ENCODE assay signal across 18 cellular contexts in genomic region chr19:4431808-4432674, GRCh38. TPM values are rescaled to one million over a fixed set of nuclear protein-coding genes. Genes with fewer than 3 reads are reported as not detected.
A peak's percentile ranks its signal among the peaks of the same experiment; 100 is the strongest.
DNase-seq lines count a peak whose midpoint lies in the region; ATAC-seq and TF ChIP-seq lines count a peak whose summit lies in the region.
"Had no signal": no experiment of that assay in that cellular context is flagged by ENCODE, and none has a peak within 500 bp of the region (broad histone marks: within the 10 kb centered on the region; RNA-seq: fewer than 3 reads in every experiment).

No MANE protein-coding gene starts in this region.

- H3K36me3 Mint-ChIP-seq in CD8-positive, alpha-beta T cell, result peaks cover 41% of the 10 kb centered on the region
- peaks cover 73 to 93% (median 88%) of the 10 kb centered on the region in 3 experiments for H3K36me3 Mint-ChIP-seq in H9 (ENCODE audit: insufficient read depth in 1 of 3, low read depth in 3 of 3)
- H3K36me3 Mint-ChIP-seq in T-helper 17 cell (ENCODE audit: low read depth), result peaks cover 3% of the 10 kb centered on the region

- no peak overlapping the region for H2BK12ac ChIP-seq in H9 (ENCODE audit: insufficient read length, low read depth, low read length)

- no peak overlapping the region for H3K23ac ChIP-seq in H9 (ENCODE audit: insufficient read length, low read depth, low read length)

- no peaks in the 10 kb centered on the region for H3K9me3 Mint-ChIP-seq in CD8-positive, alpha-beta T cell
- H3K9me3 Mint-ChIP-seq in H9, result no peaks in the 10 kb centered on the region
- H3K9me3 Mint-ChIP-seq: activated T-cell treated with anti-CD3 and anti-CD28 coated beads, Interleukin-2, amount 50 U/mL, for 4 hours; stimulated activated naive CD8-positive, alpha-beta T cell treated with anti-CD3 and anti-CD28 coated beads, Interleukin-15, Interleukin-2, amounts not matched to agents 100 ng/mL and 50 ng/mL, for 24 hours had no signal

- H3T11ph ChIP-seq in H9 (ENCODE audit: low read length), result no peak overlapping the region

- no peak overlapping the region for H4K91ac ChIP-seq in H9 (ENCODE audit: insufficient read length, low read depth, low read length)

- no peak overlapping the region for H3K14ac ChIP-seq in H9 (ENCODE audit: insufficient read depth, low read length)

- no peak overlapping the region for H3K9ac ChIP-seq in H9 (ENCODE audit: extremely low read depth, insufficient read length, low read length)
- H3K9ac ChIP-seq: parathyroid adenoma had no signal

- no peak overlapping the region for H3K56ac ChIP-seq in H9 (ENCODE audit: insufficient read length, low read depth, low read length)

- POLR2A ChIA-PET in CD8-positive, alpha-beta T cell (lab: Charles Lee), result no interaction called here

- no peak overlapping the region for H3K18ac ChIP-seq in H9 (ENCODE audit: insufficient read length, low read depth, low read length)

- H2BK5ac ChIP-seq in H9 (ENCODE audit: insufficient read length, low read length), result no peak overlapping the region

- no peak overlapping the region for H3K27ac Mint-ChIP-seq in CD8-positive, alpha-beta T cell
- peak overlapping the region in 2 of 3 experiments; percentile 62 to 91; a peak in 3 of 7 replicates for H3K27ac Mint-ChIP-seq in H9
- H3K27ac Mint-ChIP-seq in T-helper 17 cell, result no peak overlapping the region
- H3K27ac Mint-ChIP-seq: stimulated activated naive CD8-positive, alpha-beta T cell treated with anti-CD3 and anti-CD28 coated beads, Interleukin-15, Interleukin-2, amounts not matched to agents 100 ng/mL and 50 ng/mL, for 24 hours had no signal

- intact Hi-C loops in CD8-positive, alpha-beta T cell (cut with DNase I, micrococcal nuclease), result no loop called here
- intact Hi-C loops in lower lobe of right lung (cut with DNase I), result no loop called here

- no peaks in the 10 kb centered on the region for H3K27me3 ChIP-seq in CD8-positive, alpha-beta T cell (ENCODE audit: insufficient read depth, low read length)
- H3K27me3 ChIP-seq in H9 (ENCODE audit: insufficient read depth, low read length) (no peaks in the 10 kb centered on the region), lower lobe of right lung (ENCODE audit: low read depth) (no peaks in the 10 kb centered on the region), BE2C (no peaks in the 10 kb centered on the region)
- H3K27me3 ChIP-seq: ascending aorta, SJSA1 had no signal

- no peaks in the 10 kb centered on the region for H3K9me3 ChIP-seq in CD8-positive, alpha-beta T cell (ENCODE audit: low read length)
- H3K9me3 ChIP-seq in H9 (ENCODE audit: control insufficient read depth, low read depth, low read length), result no peaks in the 10 kb centered on the region
- H3K9me3 ChIP-seq in T-helper 17 cell (ENCODE audit: control insufficient read depth, low read length, poor library complexity, severe bottlenecking), result no peaks in the 10 kb centered on the region
- no peaks in the 10 kb centered on the region for H3K9me3 ChIP-seq in lower lobe of right lung
- H3K9me3 ChIP-seq in BE2C, result no peaks in the 10 kb centered on the region
- H3K9me3 ChIP-seq: ascending aorta, SJSA1 had no signal

- peak; percentile 17 for ATAC-seq in CD8-positive, alpha-beta T cell
- ATAC-seq in T-helper 17 cell (peak; percentile 49), lower lobe of right lung (peak; percentile 68 to 74), HG03565 (IDR thresholded peaks at IDR 0.05; ENCODE audit: unreplicated experiment) (no peak), HG03457 (IDR thresholded peaks at IDR 0.05; ENCODE audit: unreplicated experiment) (no peak)
- ATAC-seq: activated T-cell treated with anti-CD3 and anti-CD28 coated beads, Interleukin-2, amount 50 U/mL, for 4 hours had no signal

- no peak overlapping the region for H2AFZ ChIP-seq in H9 (ENCODE audit: low read length)
- H2AFZ ChIP-seq: parathyroid adenoma had no signal

- H2AK5ac ChIP-seq in H9 (ENCODE audit: insufficient read length, low read length), result no peak overlapping the region

- H4K5ac ChIP-seq in H9 (ENCODE audit: insufficient read length, low read depth, low read length), result no peak overlapping the region

- H3K27ac ChIP-seq in CD8-positive, alpha-beta T cell (ENCODE audit: low read depth, low read length), result no peak overlapping the region
- H3K27ac ChIP-seq in H9 (ENCODE audit: insufficient read length, low read depth, low read length) (no peak overlapping the region), lower lobe of right lung (no peak overlapping the region)
- H3K27ac ChIP-seq: ascending aorta, C4-2B, parathyroid adenoma, SJSA1 had no signal

- no peaks in the 10 kb centered on the region for H3K27me3 Mint-ChIP-seq in CD8-positive, alpha-beta T cell (ENCODE audit: low read depth)
- no peaks in the 10 kb centered on the region for H3K27me3 Mint-ChIP-seq in H9 (ENCODE audit: low read depth)
- no peaks in the 10 kb centered on the region for H3K27me3 Mint-ChIP-seq in T-helper 17 cell
- H3K27me3 Mint-ChIP-seq: stimulated activated naive CD8-positive, alpha-beta T cell treated with anti-CD3 and anti-CD28 coated beads, Interleukin-15, Interleukin-2, amounts not matched to agents 100 ng/mL and 50 ng/mL, for 24 hours had no signal

- no peak overlapping the region for H4K8ac ChIP-seq in H9 (replicated peaks; ENCODE audit: insufficient read length, low read depth, low read length)

- no peaks in the 10 kb centered on the region for H3K36me3 ChIP-seq in CD8-positive, alpha-beta T cell (ENCODE audit: insufficient read depth, low read length)
- peaks cover 40% of the 10 kb centered on the region for H3K36me3 ChIP-seq in lower lobe of right lung
- peaks cover 86% of the 10 kb centered on the region for H3K36me3 ChIP-seq in BE2C

- H3K4me1 ChIP-seq in CD8-positive, alpha-beta T cell (ENCODE audit: insufficient read depth, low read length), result no peaks in the 10 kb centered on the region
- H3K4me1 ChIP-seq in H9 (ENCODE audit: insufficient read depth, low read length), result no peaks in the 10 kb centered on the region
- H3K4me1 ChIP-seq in lower lobe of right lung, result peaks cover 22% of the 10 kb centered on the region
- H3K4me1 ChIP-seq in BE2C, result no peaks in the 10 kb centered on the region
- H3K4me1 ChIP-seq: ascending aorta, parathyroid adenoma, SJSA1 had no signal

- H2BK15ac ChIP-seq in H9 (ENCODE audit: low read depth, low read length), result no peak overlapping the region

- no CpG with 5 or more reads among the region's 26 CpGs for WGBS in H9 (ENCODE audit: extremely low coverage, insufficient read length, low lambda C conversion rate)

- H2BK20ac ChIP-seq in H9 (ENCODE audit: low read depth, low read length, poor library complexity, severe bottlenecking), result no peak overlapping the region

- H2BK120ac ChIP-seq in H9 (ENCODE audit: low read depth, low read length, poor library complexity, severe bottlenecking), result no peak overlapping the region

- no peak overlapping the region for H3K4me3 Mint-ChIP-seq in CD8-positive, alpha-beta T cell
- no peak overlapping the region for H3K4me3 Mint-ChIP-seq in H9
- H3K4me3 Mint-ChIP-seq in T-helper 17 cell, result no peak overlapping the region
- H3K4me3 Mint-ChIP-seq: activated T-cell treated with anti-CD3 and anti-CD28 coated beads, Interleukin-2, amount 50 U/mL, for 4 hours; stimulated activated naive CD8-positive, alpha-beta T cell treated with anti-CD3 and anti-CD28 coated beads, Interleukin-15, Interleukin-2, amounts not matched to agents 100 ng/mL and 50 ng/mL, for 24 hours had no signal

- peaks cover 3% of the 10 kb centered on the region; the same call in 1 of the 2 replicates for H3K79me2 ChIP-seq in H9 (ENCODE audit: insufficient read depth, low read length)
- H3K79me2 ChIP-seq: parathyroid adenoma had no signal

- H3K4ac ChIP-seq in H9 (ENCODE audit: low read depth, low read length), result no peak overlapping the region

- H4K20me1 ChIP-seq in H9 (ENCODE audit: control insufficient read depth, insufficient read depth, insufficient read length), result no peaks in the 10 kb centered on the region

- no peaks in the 10 kb centered on the region for H3K4me1 Mint-ChIP-seq in CD8-positive, alpha-beta T cell (ENCODE audit: low read depth)
- H3K4me1 Mint-ChIP-seq in H9 (no peaks in the 10 kb centered on the region), T-helper 17 cell (peaks cover 3% of the 10 kb centered on the region)

- H3K79me1 ChIP-seq in H9 (ENCODE audit: insufficient read depth, low read depth, low read length, poor library complexity, severe bottlenecking), result peaks cover 4% of the 10 kb centered on the region

- H3K4me2 ChIP-seq in H9 (ENCODE audit: insufficient read depth, insufficient read length, low read length), result no peak overlapping the region

- no peak overlapping the region for H3K4me3 ChIP-seq in CD8-positive, alpha-beta T cell (ENCODE audit: low read depth, low read length)
- no peak overlapping the region for H3K4me3 ChIP-seq in lower lobe of right lung
- H3K4me3 ChIP-seq in BE2C (ENCODE audit: low read depth, low read length), result no peak overlapping the region
- H3K4me3 ChIP-seq: ascending aorta, SJSA1 had no signal

- TF ChIP-seq CTCF in CD8-positive, alpha-beta T cell (IDR thresholded peaks at IDR 0.05), result no peak
- TF ChIP-seq CTCF in H9 (conservative IDR thresholded peaks at IDR 0.05) (no peak), lower lobe of right lung (IDR thresholded peaks at IDR 0.05) (no peak), BE2C (IDR thresholded peaks at IDR 0.05; ENCODE audit: low read depth, low read length) (no peak)

- no peak for DNase-seq in CD8-positive, alpha-beta T cell
- no peak for DNase-seq in H9
- DNase-seq in T-helper 17 cell, result no peak
- peak; percentile 76 for DNase-seq in lower lobe of right lung
- DNase-seq in BE2C, result no peak
- no peak for DNase-seq in activated CD4-positive, CD25-positive, alpha-beta regulatory T cell (lab: John Stamatoyannopoulos, UW)
- DNase-seq: activated CD4-positive, CD25-positive, alpha-beta regulatory T cell treated with anti-CD3 and anti-CD28 coated beads, Interleukin-2, amount 50 U/mL, for 72 hours; activated T-cell treated with anti-CD3 and anti-CD28 coated beads, Interleukin-2, amount 50 U/mL, for 4 hours; glutamatergic neuron; NCI-H446 treated with DMSO at 0.1 percent for 48 hours; stimulated activated CD4-positive, alpha-beta T cell treated with anti-CD3 and anti-CD28 coated beads, Interleukin-2, amount 100 ng/mL, for 48 hours had no signal

- no peaks in the 10 kb centered on the region for H3K23me2 ChIP-seq in H9 (ENCODE audit: insufficient read length, low read depth, low read length, poor library complexity, severe bottlenecking)

- CTCF ChIA-PET in CD8-positive, alpha-beta T cell (lab: Charles Lee), result no interaction called here

RNA-seq across cellular contexts. Expression of gene UBXN6, which starts 25.6 kb away (rescaled TPM):
- total RNA-seq in CD8-positive, alpha-beta T cell, result 10 to 100 TPM; 61.5 to 62.6 TPM
- total RNA-seq in H9 (2021), result 34.1 and 39.0 TPM in 2 replicates
- 10 to 100 TPM; 49.5 to 68.7 TPM for total RNA-seq in T-helper 17 cell
- total RNA-seq in lower lobe of right lung, result 86.1 TPM
- polyA plus RNA-seq in BE2C (2012; ENCODE audit: insufficient read depth, insufficient read length, low read depth), result 311 TPM

RNA-seq across cellular contexts. Expression of gene CHAF1A, which starts 29.6 kb away (rescaled TPM):
- 10 to 100 TPM; 26.3 to 28.1 TPM for total RNA-seq in CD8-positive, alpha-beta T cell
- total RNA-seq in H9 (2021) (143 and 148 TPM in 2 replicates), T-helper 17 cell (10 to 100 TPM; 25.5 to 33.4 TPM), lower lobe of right lung (7.2 TPM)
- 12.6 TPM for polyA plus RNA-seq in BE2C (2012; ENCODE audit: insufficient read depth, insufficient read length, low read depth)

RNA-seq across cellular contexts. Expression of gene SH3GL1, which starts 31.7 kb away (rescaled TPM):
- 10 to 100 TPM; 35.0 to 38.1 TPM for total RNA-seq in CD8-positive, alpha-beta T cell
- total RNA-seq in H9 (2021) (85.5 TPM in 2 replicates), T-helper 17 cell (10 to 100 TPM; 51.1 to 56.6 TPM), lower lobe of right lung (44.3 TPM)
- 132 TPM for polyA plus RNA-seq in BE2C (2012; ENCODE audit: insufficient read depth, insufficient read length, low read depth)

RNA-seq across cellular contexts. Expression of gene HDGFL2, which starts 40.1 kb away (rescaled TPM):
- 10 to 100 TPM; 11.7 to 13.9 TPM for total RNA-seq in CD8-positive, alpha-beta T cell
- total RNA-seq in H9 (2021) (108 and 117 TPM in 2 replicates), T-helper 17 cell (10 to 100 TPM; 22.0 to 26.5 TPM), lower lobe of right lung (29.4 TPM)
- 190 TPM for polyA plus RNA-seq in BE2C (2012; ENCODE audit: insufficient read depth, insufficient read length, low read depth)

Comparison
In these comparisons a context has a peak if more than half of its experiments do, and no peak if none do; other contexts are left out.
1. ATAC-seq: peak in CD8-positive, alpha-beta T cell (single experiment), T-helper 17 cell (single experiment) and lower lobe of right lung (2 of 2); none in HG03565 (single experiment) and HG03457 (single experiment).
2. H3K27ac Mint-ChIP-seq: peak in H9 (2 of 3); none in CD8-positive, alpha-beta T cell (single experiment) and T-helper 17 cell (single experiment).